ENCODE assay signal across 20 cellular contexts in the genomic region with DNA sequence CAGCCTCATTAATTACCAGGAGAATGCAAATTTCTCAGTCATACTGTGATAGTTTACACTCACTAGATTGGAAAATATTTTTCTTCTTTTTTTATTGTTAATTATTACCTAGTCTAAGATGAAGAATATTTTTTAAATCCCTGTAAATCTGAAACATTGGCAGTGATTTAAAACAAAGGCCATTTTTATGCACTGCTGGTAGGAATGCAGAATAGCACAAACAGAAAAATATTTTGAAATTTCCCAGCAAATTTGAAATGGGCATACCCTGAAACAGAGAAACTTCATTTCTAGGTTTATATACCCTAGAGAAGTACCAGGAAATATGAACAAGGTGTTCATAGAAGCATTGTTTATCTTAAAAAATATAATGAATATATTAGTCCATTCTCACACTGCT. TPM values are rescaled to one million over a fixed set of nuclear protein-coding genes. Genes with fewer than 3 reads are reported as not detected.
DNase-seq lines count a peak whose midpoint lies in the region; ATAC-seq and TF ChIP-seq lines count a peak whose summit lies in the region.
"Had no signal": no experiment of that assay in that cellular context is flagged by ENCODE, and none has a peak within 500 bp of the region (broad histone marks: within the 10 kb centered on the region; RNA-seq: fewer than 3 reads in every experiment).

No MANE protein-coding gene starts in this region.

- H3K36me3 ChIP-seq in PC-3 (ENCODE audit: low read depth, low read length): no peaks in the 10 kb centered on the region
- no peaks in the 10 kb centered on the region for H3K36me3 ChIP-seq in brain microvascular endothelial cell (replicated peaks)
- H3K36me3 ChIP-seq: SJSA1 had no signal

- CTCF ChIA-PET in PC-3 (lab: Charles Lee) (interaction anchor here (1.1 kb wide), 1 partner anchor 10 kb away, joined by 3 read pairs; no protein-coding TSS in a partner anchor), T-cell (lab: Charles Lee) (no interaction called here)

- H3K79me2 ChIP-seq in PC-3 (ENCODE audit: low read length): no peaks in the 10 kb centered on the region

- no peaks in the 10 kb centered on the region for H3K4me1 Mint-ChIP-seq in mesothelial cell of epicardium
- no peaks in the 10 kb centered on the region for H3K4me1 Mint-ChIP-seq in T-cell
- H3K4me1 Mint-ChIP-seq: B cell had no signal

- no peak overlapping the region for H3K27ac ChIP-seq in PC-3 (ENCODE audit: low read length)
- no peak overlapping the region for H3K27ac ChIP-seq in brain microvascular endothelial cell
- H3K27ac ChIP-seq: RWPE1, SJSA1 had no signal

- TF ChIP-seq CTCF in AG10803 (conservative IDR thresholded peaks at IDR 0.05; ENCODE audit: low read length) (peak; percentile 36), PC-3 (conservative IDR thresholded peaks at IDR 0.05; ENCODE audit: low read depth, low read length) (0 out of 2 replicates have a peak, but pooled peaks have one; percentile 14), epithelial cell of esophagus (IDR thresholded peaks at IDR 0.05; ENCODE audit: insufficient read depth, low read depth, low read length, missing control alignments) (peak; percentile 24), mesothelial cell of epicardium (IDR thresholded peaks at IDR 0.05; ENCODE audit: unreplicated experiment) (peak; percentile 52), brain microvascular endothelial cell (IDR thresholded peaks at IDR 0.05; ENCODE audit: low read depth, low read length, missing control alignments) (no peak)

- H3K27ac Mint-ChIP-seq in mesothelial cell of epicardium: no peak overlapping the region
- no peak overlapping the region for H3K27ac Mint-ChIP-seq in T-cell
- H3K27ac Mint-ChIP-seq: B cell; CD4-positive, alpha-beta T cell had no signal

- ATAC-seq in PC-3 (no peak), GM18517 (IDR thresholded peaks at IDR 0.05; ENCODE audit: unreplicated experiment) (no peak), T-cell (replicated peaks in 1 of 4) (no peak)

- H3K4me1 ChIP-seq in PC-3 (ENCODE audit: insufficient read depth, low read length): no peaks in the 10 kb centered on the region
- H3K4me1 ChIP-seq: SJSA1 had no signal

- no peaks in the 10 kb centered on the region for H3K9me3 ChIP-seq in PC-3 (ENCODE audit: low read length)
- H3K9me3 ChIP-seq: SJSA1 had no signal

- H3K27me3 ChIP-seq in PC-3 (ENCODE audit: low read length) (no peaks in the 10 kb centered on the region), brain microvascular endothelial cell (replicated peaks) (no peaks in the 10 kb centered on the region)

- in situ Hi-C loops in brain microvascular endothelial cell (cut with HindIII; ENCODE audit: low pct_ligation_motif_present, low sequenced_read_pairs): no loop called here

- intact Hi-C loops in PC-3 (cut with micrococcal nuclease): no loop called here

- H3K4me2 ChIP-seq in PC-3 (ENCODE audit: low read length): no peak overlapping the region

- no peak overlapping the region for H3K9ac ChIP-seq in PC-3 (ENCODE audit: low read length)

- no TSS peak for BruUV-seq in PC-3 (replicated peaks; lab: Mats Ljungman, UMichigan)

- no peak overlapping the region for H3K4me3 Mint-ChIP-seq in mesothelial cell of epicardium
- no peak overlapping the region for H3K4me3 Mint-ChIP-seq in T-cell
- H3K4me3 Mint-ChIP-seq: B cell; CD4-positive, alpha-beta T cell had no signal

- no peaks in the 10 kb centered on the region for H3K27me3 Mint-ChIP-seq in mesothelial cell of epicardium (ENCODE audit: low read depth)
- H3K27me3 Mint-ChIP-seq in T-cell: peaks cover 4 to 9% of the 10 kb centered on the region in 2 donors
- H3K27me3 Mint-ChIP-seq: CD4-positive, alpha-beta T cell had no signal

- H4K20me1 ChIP-seq in PC-3 (ENCODE audit: low read length): no peaks in the 10 kb centered on the region

- no peak overlapping the region for H2AFZ ChIP-seq in PC-3 (ENCODE audit: low read length)

- H3K36me3 Mint-ChIP-seq in mesothelial cell of epicardium (peaks cover 2% of the 10 kb centered on the region), T-cell (no peaks in the 10 kb centered on the region)

- peaks cover 30% of the 10 kb centered on the region for H3K9me3 Mint-ChIP-seq in mesothelial cell of epicardium
- peaks cover 0 to 12% (median 4%) of the 10 kb centered on the region in 3 donors for H3K9me3 Mint-ChIP-seq in T-cell

- H3F3A ChIP-seq in PC-3 (ENCODE audit: low read length, unreplicated experiment): no peaks in the 10 kb centered on the region

- no peaks in the 10 kb centered on the region for H3K9me2 ChIP-seq in PC-3 (replicated peaks; ENCODE audit: low read length)

- DNase-seq in AG10803 (ENCODE audit: low read depth) (no peak), PC-3 (no peak), epithelial cell of esophagus (ENCODE audit: low read depth) (no peak), mesothelial cell of epicardium (ENCODE audit: low spot score in 2 of 2, unreplicated experiment in 2 of 2) (no peak), brain microvascular endothelial cell (no peak), T-cell (no peak), foreskin melanocyte (no peak)
- DNase-seq: CD4-positive, alpha-beta T cell; EL; HCEC 1CT; NCI-H1417 treated with DMSO at 0.1 percent for 48 hours; NCI-H1930; NCI-H446; NCI-H69; OCI-M1 had no signal

- POLR2A ChIA-PET in PC-3 (lab: Charles Lee; ENCODE audit: unreplicated experiment) (no interaction called here), T-cell (lab: Charles Lee) (no interaction called here)

- no peak overlapping the region for H3K4me3 ChIP-seq in AG10803 (ENCODE audit: low read length)
- H3K4me3 ChIP-seq in PC-3 (ENCODE audit: low read length): no peak overlapping the region
- no peak overlapping the region for H3K4me3 ChIP-seq in epithelial cell of esophagus (ENCODE audit: low read length)
- H3K4me3 ChIP-seq in brain microvascular endothelial cell (ENCODE audit: low read depth, low read length): no peak overlapping the region
- H3K4me3 ChIP-seq: SJSA1 had no signal

RNA-seq across cellular contexts. Expression of gene DYNAP, which starts 31.0 kb away (rescaled TPM):
- total RNA-seq in PC-3 (2014; rRNA removed): not detected in 2 replicates
- total RNA-seq in mesothelial cell of epicardium: not detected in 3 replicates
- not detected for total RNA-seq in T-cell
- total RNA-seq: A673; B cell; CD4-positive, alpha-beta T cell; SJSA1 had no signal
